ENCODE assay signal across 1 cellular context in the genomic region with DNA sequence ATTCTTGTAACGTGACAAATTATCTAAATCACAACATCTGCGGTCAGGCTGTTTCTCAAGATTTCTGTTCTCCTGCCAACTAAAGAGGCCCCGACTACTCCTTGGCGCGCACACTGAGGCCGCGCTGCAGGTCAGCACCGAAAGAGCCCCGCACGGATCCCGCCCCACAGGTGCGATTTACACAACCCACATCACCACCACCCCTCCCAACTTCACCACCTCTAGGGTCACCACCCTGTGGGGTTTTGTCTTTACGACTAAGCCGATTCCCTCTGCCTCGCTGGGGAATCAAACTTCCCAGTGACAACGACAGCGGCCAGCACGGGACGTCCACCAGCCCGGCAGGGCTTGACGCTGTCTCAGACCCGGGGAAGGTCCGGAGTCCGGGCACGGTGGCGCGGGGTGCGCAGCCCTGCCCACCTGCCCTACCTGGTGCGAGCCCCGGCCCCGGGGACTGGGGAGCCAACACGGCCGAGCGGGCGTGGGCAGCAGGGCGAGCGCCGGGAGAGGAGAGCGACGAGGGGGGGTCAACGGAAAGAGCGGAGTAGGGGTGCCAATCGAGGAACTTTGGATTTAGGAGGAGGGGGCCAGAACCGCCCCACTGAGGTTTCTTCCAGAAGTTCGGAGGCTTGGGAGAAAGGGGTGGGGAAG.
TF ChIP-seq lines count a peak whose summit lies in the region.

No MANE protein-coding gene starts in this region.

TF ChIP-seq in HepG2, 621 proteins besides CTCF, POLR2A, EP300 and RAD21 (continued from another document and continues in another):
- TF ChIP-seq MEF2D (CRISPR knock-in tag; IDR thresholded peaks at IDR 0.05) (no peak; the same call in 1 of the 2 replicates), IRF2 (CRISPR knock-in tag; IDR thresholded peaks at IDR 0.05) (no peak), JUND (CRISPR knock-in tag; IDR thresholded peaks at IDR 0.05) (no peak), ZNF24 (IDR thresholded peaks at IDR 0.05) (no peak), SKI (IDR thresholded peaks at IDR 0.05; ENCODE audit: partially characterized antibody) (no peak), ZEB1 (IDR thresholded peaks at IDR 0.05; ENCODE audit: insufficient replicate concordance, low read depth) (peak; percentile 23), ZNF788 (CRISPR knock-in tag; IDR thresholded peaks at IDR 0.05; ENCODE audit: borderline replicate concordance) (no peak), ZNF367 (CRISPR knock-in tag; IDR thresholded peaks at IDR 0.05; ENCODE audit: borderline replicate concordance) (no peak), ZNF430 (CRISPR knock-in tag; IDR thresholded peaks at IDR 0.05) (no peak), PAX8 (CRISPR knock-in tag; IDR thresholded peaks at IDR 0.05; ENCODE audit: borderline replicate concordance) (no peak), MBD4 (IDR thresholded peaks at IDR 0.05; ENCODE audit: borderline replicate concordance, low read length) (no peak), ZNF10 (CRISPR knock-in tag; IDR thresholded peaks at IDR 0.05; ENCODE audit: borderline replicate concordance, low read depth) (no peak), KDM5A (IDR thresholded peaks at IDR 0.05; ENCODE audit: borderline replicate concordance, low read length) (0 out of 2 replicates have a peak, but pooled peaks have one; percentile 17), ZNF256 (CRISPR knock-in tag; conservative IDR thresholded peaks at IDR 0.05) (no peak), SIX1 (CRISPR knock-in tag; IDR thresholded peaks at IDR 0.05; ENCODE audit: borderline replicate concordance) (no peak), ZNF841 (CRISPR knock-in tag; IDR thresholded peaks at IDR 0.05; ENCODE audit: borderline replicate concordance) (no peak), ZFP90 (CRISPR knock-in tag; IDR thresholded peaks at IDR 0.05; ENCODE audit: borderline replicate concordance) (no peak), ZSCAN22 (CRISPR knock-in tag; IDR thresholded peaks at IDR 0.05) (no peak), FOSL2 (CRISPR knock-in tag; IDR thresholded peaks at IDR 0.05) (no peak), PHF8 (CRISPR knock-in tag; IDR thresholded peaks at IDR 0.05) (0 out of 2 replicates have a peak, but pooled peaks have one; percentile 44), LCORL (IDR thresholded peaks at IDR 0.05) (no peak), LCORL (CRISPR knock-in tag; IDR thresholded peaks at IDR 0.05) (0 out of 2 replicates have a peak, but pooled peaks have one; percentile 22), HDAC2 (CRISPR knock-in tag; IDR thresholded peaks at IDR 0.05) (0 out of 2 replicates have a peak, but pooled peaks have one; percentile 31), ZNF619 (CRISPR knock-in tag; IDR thresholded peaks at IDR 0.05) (peak; percentile 37; the same call in 1 of the 2 replicates), ZNF333 (CRISPR knock-in tag; IDR thresholded peaks at IDR 0.05; ENCODE audit: borderline replicate concordance) (peak; percentile 37; the same call in 1 of the 2 replicates), ZBTB38 (CRISPR knock-in tag; IDR thresholded peaks at IDR 0.05) (no peak), ZNF709 (CRISPR knock-in tag; IDR thresholded peaks at IDR 0.05) (peak; percentile 39; the same call in 1 of the 2 replicates), MEIS2 (CRISPR knock-in tag; IDR thresholded peaks at IDR 0.05) (no peak), ZNF749 (CRISPR knock-in tag; IDR thresholded peaks at IDR 0.05; ENCODE audit: borderline replicate concordance) (no peak; the same call in 1 of the 2 replicates), SALL1 (CRISPR knock-in tag; IDR thresholded peaks at IDR 0.05) (no peak), MYC (CRISPR knock-in tag; IDR thresholded peaks at IDR 0.05; ENCODE audit: borderline replicate concordance) (peak; percentile 52), ZNF891 (CRISPR knock-in tag; IDR thresholded peaks at IDR 0.05) (0 out of 2 replicates have a peak, but pooled peaks have one; percentile 18), ZNF432 (CRISPR knock-in tag; IDR thresholded peaks at IDR 0.05; ENCODE audit: borderline replicate concordance) (no peak), SETDB1 (CRISPR knock-in tag; IDR thresholded peaks at IDR 0.05; ENCODE audit: borderline replicate concordance) (no peak), ZNF138 (CRISPR knock-in tag; IDR thresholded peaks at IDR 0.05; ENCODE audit: low read depth) (no peak), TBX3 (IDR thresholded peaks at IDR 0.05; ENCODE audit: borderline replicate concordance) (no peak), KAT2B (IDR thresholded peaks at IDR 0.05; ENCODE audit: borderline replicate concordance, low read depth, low read length) (no peak), XRCC5 (optimal IDR thresholded peaks at IDR 0.05; ENCODE audit: low read length) (no peak), RFXAP (CRISPR knock-in tag; IDR thresholded peaks at IDR 0.05; ENCODE audit: borderline replicate concordance) (0 out of 2 replicates have a peak, but pooled peaks have one; percentile 15), ZNF329 (CRISPR knock-in tag; IDR thresholded peaks at IDR 0.05; ENCODE audit: low read depth) (no peak), HNF4A (CRISPR knock-in tag; IDR thresholded peaks at IDR 0.05) (peak; percentile 35; the same call in 1 of the 2 replicates), NR2F1 (CRISPR knock-in tag; IDR thresholded peaks at IDR 0.05) (no peak)
- TF ChIP-seq, protein P1, sequence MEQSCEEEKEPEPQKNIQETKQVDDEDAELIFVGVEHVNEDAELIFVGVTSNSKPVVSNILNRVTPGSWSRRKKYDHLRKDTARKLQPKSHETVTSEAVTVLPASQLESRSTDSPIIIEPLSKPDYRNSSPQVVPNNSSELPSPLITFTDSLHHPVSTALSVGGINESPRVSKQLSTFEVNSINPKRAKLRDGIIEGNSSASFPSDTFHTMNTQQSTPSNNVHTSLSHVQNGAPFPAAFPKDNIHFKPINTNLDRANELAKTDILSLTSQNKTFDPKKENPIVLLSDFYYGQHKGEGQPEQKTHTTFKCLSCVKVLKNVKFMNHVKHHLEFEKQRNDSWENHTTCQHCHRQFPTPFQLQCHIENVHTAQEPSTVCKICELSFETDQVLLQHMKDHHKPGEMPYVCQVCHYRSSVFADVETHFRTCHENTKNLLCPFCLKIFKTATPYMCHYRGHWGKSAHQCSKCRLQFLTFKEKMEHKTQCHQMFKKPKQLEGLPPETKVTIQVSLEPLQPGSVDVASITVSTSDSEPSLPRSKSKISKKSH (CRISPR knock-in tag; IDR thresholded peaks at IDR 0.05; ENCODE audit: borderline replicate concordance) = peak; percentile 62; the same call in 1 of the 2 replicates
- TF ChIP-seq, protein P2, sequence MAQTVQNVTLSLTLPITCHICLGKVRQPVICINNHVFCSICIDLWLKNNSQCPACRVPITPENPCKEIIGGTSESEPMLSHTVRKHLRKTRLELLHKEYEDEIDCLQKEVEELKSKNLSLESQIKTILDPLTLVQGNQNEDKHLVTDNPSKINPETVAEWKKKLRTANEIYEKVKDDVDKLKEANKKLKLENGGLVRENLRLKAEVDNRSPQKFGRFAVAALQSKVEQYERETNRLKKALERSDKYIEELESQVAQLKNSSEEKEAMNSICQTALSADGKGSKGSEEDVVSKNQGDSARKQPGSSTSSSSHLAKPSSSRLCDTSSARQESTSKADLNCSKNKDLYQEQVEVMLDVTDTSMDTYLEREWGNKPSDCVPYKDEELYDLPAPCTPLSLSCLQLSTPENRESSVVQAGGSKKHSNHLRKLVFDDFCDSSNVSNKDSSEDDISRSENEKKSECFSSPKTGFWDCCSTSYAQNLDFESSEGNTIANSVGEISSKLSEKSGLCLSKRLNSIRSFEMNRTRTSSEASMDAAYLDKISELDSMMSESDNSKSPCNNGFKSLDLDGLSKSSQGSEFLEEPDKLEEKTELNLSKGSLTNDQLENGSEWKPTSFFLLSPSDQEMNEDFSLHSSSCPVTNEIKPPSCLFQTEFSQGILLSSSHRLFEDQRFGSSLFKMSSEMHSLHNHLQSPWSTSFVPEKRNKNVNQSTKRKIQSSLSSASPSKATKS (CRISPR knock-in tag; IDR thresholded peaks at IDR 0.05) = no peak
- TF ChIP-seq, protein P3, sequence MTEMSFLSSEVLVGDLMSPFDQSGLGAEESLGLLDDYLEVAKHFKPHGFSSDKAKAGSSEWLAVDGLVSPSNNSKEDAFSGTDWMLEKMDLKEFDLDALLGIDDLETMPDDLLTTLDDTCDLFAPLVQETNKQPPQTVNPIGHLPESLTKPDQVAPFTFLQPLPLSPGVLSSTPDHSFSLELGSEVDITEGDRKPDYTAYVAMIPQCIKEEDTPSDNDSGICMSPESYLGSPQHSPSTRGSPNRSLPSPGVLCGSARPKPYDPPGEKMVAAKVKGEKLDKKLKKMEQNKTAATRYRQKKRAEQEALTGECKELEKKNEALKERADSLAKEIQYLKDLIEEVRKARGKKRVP (CRISPR knock-in tag; IDR thresholded peaks at IDR 0.05) = no peak
- TF ChIP-seq, protein P4, sequence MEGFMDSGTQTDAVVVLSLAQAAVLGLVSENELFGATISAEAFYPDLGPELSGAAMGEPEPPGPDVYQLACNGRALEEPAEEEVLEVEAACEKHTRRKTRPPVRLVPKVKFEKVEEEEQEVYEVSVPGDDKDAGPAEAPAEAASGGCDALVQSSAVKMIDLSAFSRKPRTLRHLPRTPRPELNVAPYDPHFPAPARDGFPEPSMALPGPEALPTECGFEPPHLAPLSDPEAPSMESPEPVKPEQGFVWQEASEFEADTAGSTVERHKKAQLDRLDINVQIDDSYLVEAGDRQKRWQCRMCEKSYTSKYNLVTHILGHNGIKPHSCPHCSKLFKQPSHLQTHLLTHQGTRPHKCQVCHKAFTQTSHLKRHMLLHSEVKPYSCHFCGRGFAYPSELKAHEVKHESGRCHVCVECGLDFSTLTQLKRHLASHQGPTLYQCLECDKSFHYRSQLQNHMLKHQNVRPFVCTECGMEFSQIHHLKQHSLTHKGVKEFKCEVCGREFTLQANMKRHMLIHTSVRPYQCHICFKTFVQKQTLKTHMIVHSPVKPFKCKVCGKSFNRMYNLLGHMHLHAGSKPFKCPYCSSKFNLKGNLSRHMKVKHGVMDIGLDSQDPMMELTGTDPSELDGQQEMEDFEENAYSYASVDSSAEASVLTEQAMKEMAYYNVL (CRISPR knock-in tag; IDR thresholded peaks at IDR 0.05; ENCODE audit: borderline replicate concordance) = no peak; the same call in 1 of the 2 replicates
- TF ChIP-seq, protein P5, sequence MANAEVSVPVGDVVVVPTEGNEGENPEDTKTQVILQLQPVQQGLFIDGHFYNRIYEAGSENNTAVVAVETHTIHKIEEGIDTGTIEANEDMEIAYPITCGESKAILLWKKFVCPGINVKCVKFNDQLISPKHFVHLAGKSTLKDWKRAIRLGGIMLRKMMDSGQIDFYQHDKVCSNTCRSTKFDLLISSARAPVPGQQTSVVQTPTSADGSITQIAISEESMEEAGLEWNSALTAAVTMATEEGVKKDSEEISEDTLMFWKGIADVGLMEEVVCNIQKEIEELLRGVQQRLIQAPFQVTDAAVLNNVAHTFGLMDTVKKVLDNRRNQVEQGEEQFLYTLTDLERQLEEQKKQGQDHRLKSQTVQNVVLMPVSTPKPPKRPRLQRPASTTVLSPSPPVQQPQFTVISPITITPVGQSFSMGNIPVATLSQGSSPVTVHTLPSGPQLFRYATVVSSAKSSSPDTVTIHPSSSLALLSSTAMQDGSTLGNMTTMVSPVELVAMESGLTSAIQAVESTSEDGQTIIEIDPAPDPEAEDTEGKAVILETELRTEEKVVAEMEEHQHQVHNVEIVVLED (CRISPR knock-in tag; IDR thresholded peaks at IDR 0.05; ENCODE audit: borderline replicate concordance) = no peak; the same call in 1 of the 2 replicates
- TF ChIP-seq, protein P6, sequence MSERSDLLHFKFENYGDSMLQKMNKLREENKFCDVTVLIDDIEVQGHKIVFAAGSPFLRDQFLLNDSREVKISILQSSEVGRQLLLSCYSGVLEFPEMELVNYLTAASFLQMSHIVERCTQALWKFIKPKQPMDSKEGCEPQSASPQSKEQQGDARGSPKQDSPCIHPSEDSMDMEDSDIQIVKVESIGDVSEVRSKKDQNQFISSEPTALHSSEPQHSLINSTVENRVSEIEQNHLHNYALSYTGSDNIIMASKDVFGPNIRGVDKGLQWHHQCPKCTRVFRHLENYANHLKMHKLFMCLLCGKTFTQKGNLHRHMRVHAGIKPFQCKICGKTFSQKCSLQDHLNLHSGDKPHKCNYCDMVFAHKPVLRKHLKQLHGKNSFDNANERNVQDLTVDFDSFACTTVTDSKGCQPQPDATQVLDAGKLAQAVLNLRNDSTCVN (CRISPR knock-in tag; IDR thresholded peaks at IDR 0.05; ENCODE audit: borderline replicate concordance) = no peak
- TF ChIP-seq, protein P7, sequence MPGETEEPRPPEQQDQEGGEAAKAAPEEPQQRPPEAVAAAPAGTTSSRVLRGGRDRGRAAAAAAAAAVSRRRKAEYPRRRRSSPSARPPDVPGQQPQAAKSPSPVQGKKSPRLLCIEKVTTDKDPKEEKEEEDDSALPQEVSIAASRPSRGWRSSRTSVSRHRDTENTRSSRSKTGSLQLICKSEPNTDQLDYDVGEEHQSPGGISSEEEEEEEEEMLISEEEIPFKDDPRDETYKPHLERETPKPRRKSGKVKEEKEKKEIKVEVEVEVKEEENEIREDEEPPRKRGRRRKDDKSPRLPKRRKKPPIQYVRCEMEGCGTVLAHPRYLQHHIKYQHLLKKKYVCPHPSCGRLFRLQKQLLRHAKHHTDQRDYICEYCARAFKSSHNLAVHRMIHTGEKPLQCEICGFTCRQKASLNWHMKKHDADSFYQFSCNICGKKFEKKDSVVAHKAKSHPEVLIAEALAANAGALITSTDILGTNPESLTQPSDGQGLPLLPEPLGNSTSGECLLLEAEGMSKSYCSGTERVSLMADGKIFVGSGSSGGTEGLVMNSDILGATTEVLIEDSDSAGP (CRISPR knock-in tag; IDR thresholded peaks at IDR 0.05; ENCODE audit: borderline replicate concordance) = peak; percentile 70; the same call in 1 of the 2 replicates
- TF ChIP-seq, protein P8, sequence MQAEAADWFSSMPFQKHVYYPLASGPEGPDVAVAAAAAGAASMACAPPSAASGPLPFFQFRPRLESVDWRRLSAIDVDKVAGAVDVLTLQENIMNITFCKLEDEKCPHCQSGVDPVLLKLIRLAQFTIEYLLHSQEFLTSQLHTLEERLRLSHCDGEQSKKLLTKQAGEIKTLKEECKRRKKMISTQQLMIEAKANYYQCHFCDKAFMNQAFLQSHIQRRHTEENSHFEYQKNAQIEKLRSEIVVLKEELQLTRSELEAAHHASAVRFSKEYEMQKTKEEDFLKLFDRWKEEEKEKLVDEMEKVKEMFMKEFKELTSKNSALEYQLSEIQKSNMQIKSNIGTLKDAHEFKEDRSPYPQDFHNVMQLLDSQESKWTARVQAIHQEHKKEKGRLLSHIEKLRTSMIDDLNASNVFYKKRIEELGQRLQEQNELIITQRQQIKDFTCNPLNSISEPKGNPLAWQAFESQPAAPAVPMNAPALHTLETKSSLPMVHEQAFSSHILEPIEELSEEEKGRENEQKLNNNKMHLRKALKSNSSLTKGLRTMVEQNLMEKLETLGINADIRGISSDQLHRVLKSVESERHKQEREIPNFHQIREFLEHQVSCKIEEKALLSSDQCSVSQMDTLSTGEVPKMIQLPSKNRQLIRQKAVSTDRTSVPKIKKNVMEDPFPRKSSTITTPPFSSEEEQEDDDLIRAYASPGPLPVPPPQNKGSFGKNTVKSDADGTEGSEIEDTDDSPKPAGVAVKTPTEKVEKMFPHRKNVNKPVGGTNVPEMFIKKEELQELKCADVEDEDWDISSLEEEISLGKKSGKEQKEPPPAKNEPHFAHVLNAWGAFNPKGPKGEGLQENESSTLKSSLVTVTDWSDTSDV (CRISPR knock-in tag; IDR thresholded peaks at IDR 0.05) = no peak
